Comparison of ENCODE assay signal across 14 cellular contexts in genomic region chr3:189229421-189229820, GRCh38. TPM values are rescaled to one million over a fixed set of nuclear protein-coding genes. Genes with fewer than 3 reads are reported as not detected.
A peak's percentile ranks its signal among the peaks of the same experiment; 100 is the strongest.
DNase-seq lines count a peak whose midpoint lies in the region; ATAC-seq and TF ChIP-seq lines count a peak whose summit lies in the region.
"Had no signal": no experiment of that assay in that cellular context is flagged by ENCODE, and none has a peak within 500 bp of the region (broad histone marks: within the 10 kb centered on the region; RNA-seq: fewer than 3 reads in every experiment).

No MANE protein-coding gene starts in this region.

- TF ChIP-seq CTCF in A673 (conservative IDR thresholded peaks at IDR 0.05; ENCODE audit: low read depth, low read length): no peak

- no peaks in the 10 kb centered on the region for H3K4me1 Mint-ChIP-seq in stimulated activated effector memory CD8-positive, alpha-beta T cell treated with anti-CD3 and anti-CD28 coated beads, Interleukin-12 subunit alpha, Interleukin-12 subunit beta, amount 100 ng/mL, for 72 hours

- ATAC-seq in GM19438 (IDR thresholded peaks at IDR 0.05; ENCODE audit: low read depth, unreplicated experiment) (peak; percentile 97), HG02763 (IDR thresholded peaks at IDR 0.05; ENCODE audit: unreplicated experiment) (peak; percentile 67), GM18858 (IDR thresholded peaks at IDR 0.05; ENCODE audit: unreplicated experiment) (no peak)
- ATAC-seq in stimulated activated effector memory CD8-positive, alpha-beta T cell treated with anti-CD3 and anti-CD28 coated beads, Interleukin-12 subunit alpha, Interleukin-12 subunit beta, amount 100 ng/mL, for 72 hours: peak; percentile 19
- ATAC-seq: activated CD8-positive, alpha-beta memory T cell treated with anti-CD3 and anti-CD28 coated beads, Interleukin-2, amount 10 ng/mL, durations not matched to agents 7 days and 5 days; naive thymus-derived CD4-positive, alpha-beta T cell had no signal

- CTCF ChIA-PET in A673 (lab: Charles Lee): interaction anchor here (0.7 kb wide), 1 partner anchor 43 kb away, joined by 3 read pairs; no protein-coding TSS in a partner anchor

- no peak overlapping the region for H3K27ac Mint-ChIP-seq in stimulated activated effector memory CD8-positive, alpha-beta T cell treated with anti-CD3 and anti-CD28 coated beads, Interleukin-12 subunit alpha, Interleukin-12 subunit beta, amount 100 ng/mL, for 72 hours
- H3K27ac Mint-ChIP-seq: activated CD8-positive, alpha-beta memory T cell treated with anti-CD3 and anti-CD28 coated beads, Interleukin-2, amount 10 ng/mL, durations not matched to agents 7 days and 5 days had no signal

- no peak overlapping the region for H3K4me3 ChIP-seq in A673 (ENCODE audit: low read depth, low read length, poor library complexity, severe bottlenecking)
- H3K4me3 ChIP-seq: skin epidermis had no signal

- BruUV-seq in A673 (replicated peaks; lab: Mats Ljungman, UMichigan): no TSS peak

- no peak overlapping the region for H3K4me3 Mint-ChIP-seq in stimulated activated effector memory CD8-positive, alpha-beta T cell treated with anti-CD3 and anti-CD28 coated beads, Interleukin-12 subunit alpha, Interleukin-12 subunit beta, amount 100 ng/mL, for 72 hours
- H3K4me3 Mint-ChIP-seq: activated CD8-positive, alpha-beta memory T cell treated with anti-CD3 and anti-CD28 coated beads, Interleukin-2, amount 10 ng/mL, durations not matched to agents 7 days and 5 days; naive thymus-derived CD4-positive, alpha-beta T cell had no signal

- no peaks in the 10 kb centered on the region for H3K9me3 Mint-ChIP-seq in stimulated activated effector memory CD8-positive, alpha-beta T cell treated with anti-CD3 and anti-CD28 coated beads, Interleukin-12 subunit alpha, Interleukin-12 subunit beta, amount 100 ng/mL, for 72 hours
- H3K9me3 Mint-ChIP-seq: naive thymus-derived CD4-positive, alpha-beta T cell had no signal

- H3K9me3 ChIP-seq in A673 (ENCODE audit: low read depth, low read length, poor library complexity, severe bottlenecking): no peaks in the 10 kb centered on the region

- POLR2A ChIA-PET in A673 (lab: Charles Lee; ENCODE audit: low non-redundant PET): no interaction called here

- no peaks in the 10 kb centered on the region for H3K36me3 ChIP-seq in A673 (ENCODE audit: insufficient read depth, low read length, poor library complexity, severe bottlenecking)

- H3K27me3 ChIP-seq in A673 (replicated peaks; ENCODE audit: insufficient read depth, low read depth, low read length, poor library complexity): no peaks in the 10 kb centered on the region

- DNase-seq in NOMO-1 treated with dmso at 0.1 percent for 144 hours (lab: John Stamatoyannopoulos, UW; ENCODE audit: unreplicated experiment) (peak; percentile 40), A673 (ENCODE audit: low spot score) (no peak), NCI-H748 (lab: John Stamatoyannopoulos, UW; ENCODE audit: unreplicated experiment) (no peak)
- DNase-seq in stimulated activated effector memory CD8-positive, alpha-beta T cell treated with anti-CD3 and anti-CD28 coated beads, Interleukin-12 subunit alpha, Interleukin-12 subunit beta, amount 100 ng/mL, for 72 hours (ENCODE audit: low spot score in 2 of 2): no peak
- DNase-seq: activated CD8-positive, alpha-beta memory T cell treated with anti-CD3 and anti-CD28 coated beads, Interleukin-2, amount 10 ng/mL, durations not matched to agents 7 days and 5 days; cortex of kidney; DMS153; IMR-90; naive thymus-derived CD4-positive, alpha-beta T cell; NCI-H2029 had no signal

- intact Hi-C loops in A673 (cut with micrococcal nuclease; ENCODE audit: unreplicated experiment): no loop called here

- H3K4me1 ChIP-seq in A673 (ENCODE audit: insufficient read depth, low read length, poor library complexity, severe bottlenecking): peaks cover 6% of the 10 kb centered on the region

- no peak overlapping the region for H3K27ac ChIP-seq in A673 (ENCODE audit: low read depth, low read length, poor library complexity, severe bottlenecking)
- H3K27ac ChIP-seq: skin epidermis had no signal

- no peaks in the 10 kb centered on the region for H3K36me3 Mint-ChIP-seq in stimulated activated effector memory CD8-positive, alpha-beta T cell treated with anti-CD3 and anti-CD28 coated beads, Interleukin-12 subunit alpha, Interleukin-12 subunit beta, amount 100 ng/mL, for 72 hours
- H3K36me3 Mint-ChIP-seq: activated CD8-positive, alpha-beta memory T cell treated with anti-CD3 and anti-CD28 coated beads, Interleukin-2, amount 10 ng/mL, durations not matched to agents 7 days and 5 days; naive thymus-derived CD4-positive, alpha-beta T cell had no signal

RNA-seq across cellular contexts. Expression of gene TPRG1, which starts 57.6 kb away (rescaled TPM):
- total RNA-seq in A673 (2021): 1.0 and 1.6 TPM in 2 replicates
- total RNA-seq: IMR-90 had no signal
